Comparison of ENCODE assay signal across 17 cellular contexts in the genomic region with DNA sequence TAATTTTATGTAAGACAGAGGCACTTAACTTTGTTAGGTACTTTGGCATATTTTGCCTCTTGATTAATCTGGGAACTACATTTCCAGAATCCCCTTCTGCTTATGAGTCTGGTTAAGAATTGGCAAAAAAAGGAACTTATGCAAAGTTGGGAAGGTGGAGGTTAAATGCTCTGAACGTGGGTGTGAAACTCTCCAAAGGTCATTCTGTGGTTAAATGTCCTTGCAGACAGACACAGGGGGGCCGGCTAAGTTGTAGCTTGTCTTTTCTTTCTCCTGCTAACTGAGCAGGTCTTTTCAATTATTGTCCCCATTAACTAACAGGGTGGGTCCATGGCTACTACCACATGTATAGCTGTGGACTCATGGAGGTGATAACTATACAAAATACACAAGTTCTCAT.
DNase-seq lines count a peak whose midpoint lies in the region; ATAC-seq, FAIRE-seq and TF ChIP-seq lines count a peak whose summit lies in the region.
"Had no signal": no experiment of that assay in that cellular context is flagged by ENCODE, and none has a peak within 500 bp of the region (broad histone marks: within the 10 kb centered on the region; RNA-seq: fewer than 3 reads in every experiment).

No MANE protein-coding gene starts in this region.

- H3K36me3 ChIP-seq in K562 (ENCODE audit: control insufficient read depth, insufficient read depth, low read length) (no peaks in the 10 kb centered on the region), kidney (ENCODE audit: control insufficient read depth in 1 of 2, insufficient read depth in 2 of 2, low read length in 2 of 2) (no peaks in the 10 kb centered on the region)
- H3K36me3 ChIP-seq: BLaER1 had no signal

- H3K9me3 ChIP-seq in K562 (replicated peaks; ENCODE audit: control insufficient read depth, insufficient read depth, low read depth, low read length) (no peaks in the 10 kb centered on the region), kidney (ENCODE audit: control insufficient read depth in 1 of 2, low read length in 2 of 2) (peaks cover 0 to 3% of the 10 kb centered on the region in 2 donors)
- H3K9me3 ChIP-seq: BLaER1 had no signal

- H3K4me1 Mint-ChIP-seq in nephron progenitor cell = no peaks in the 10 kb centered on the region
- H3K4me1 Mint-ChIP-seq: CD8-positive, alpha-beta memory T cell had no signal

- in situ Hi-C loops in K562 (cut with MboI) = no loop called here

- no peaks in the 10 kb centered on the region for H3K27me3 ChIP-seq in K562 (ENCODE audit: control insufficient read depth in 2 of 2, insufficient read depth in 2 of 2, low read length in 2 of 2)
- H3K27me3 ChIP-seq in dorsolateral prefrontal cortex = no peaks in the 10 kb centered on the region
- H3K27me3 ChIP-seq: BLaER1 had no signal

- no peaks in the 10 kb centered on the region for H3K9me1 ChIP-seq in K562 (ENCODE audit: control insufficient read depth, insufficient read depth, low read length)

- H3K36me3 Mint-ChIP-seq in nephron progenitor cell (ENCODE audit: low read depth) = no peaks in the 10 kb centered on the region
- H3K36me3 Mint-ChIP-seq: CD8-positive, alpha-beta memory T cell had no signal

- no peaks in the 10 kb centered on the region for H4K20me1 ChIP-seq in K562 (replicated peaks; ENCODE audit: control insufficient read depth, insufficient read depth, low read length)
- H4K20me1 ChIP-seq: BLaER1 had no signal

- H2AFZ ChIP-seq in K562 (ENCODE audit: low read depth, low read length) = no peak overlapping the region

- H3K79me2 ChIP-seq in K562 (ENCODE audit: control insufficient read depth, insufficient read depth, low read length) = peaks cover 40% of the 10 kb centered on the region

- H3K4me3 ChIP-seq in K562 (no peak overlapping the region), kidney (ENCODE audit: low read length in 2 of 2) (peak overlapping the region; percentile 10 to 35), dorsolateral prefrontal cortex (no peak overlapping the region)
- H3K4me3 ChIP-seq: BLaER1 had no signal

- H3K27ac Mint-ChIP-seq in nephron progenitor cell = no peak overlapping the region
- H3K27ac Mint-ChIP-seq: CD8-positive, alpha-beta memory T cell; HFFc6 had no signal

- no peak for TF ChIP-seq POLR2A in K562 (conservative IDR thresholded peaks at IDR 0.05)

- BruUV-seq in K562 (replicated peaks; lab: Mats Ljungman, UMichigan) = no TSS peak

- TF ChIP-seq CTCF in K562 (IDR thresholded peaks at IDR 0.05 in 2 of 3, conservative IDR thresholded peaks at IDR 0.05 in 1 of 3; ENCODE audit: insufficient read depth in 2 of 3, low read depth in 1 of 3, low read length in 3 of 3) = no peak
- TF ChIP-seq CTCF in kidney (IDR thresholded peaks at IDR 0.05; ENCODE audit: borderline replicate concordance, extremely low read depth, insufficient read depth) = no peak
- TF ChIP-seq CTCF in dorsolateral prefrontal cortex (IDR thresholded peaks at IDR 0.05 in 54 of 56, conservative IDR thresholded peaks at IDR 0.05 in 2 of 56; ENCODE audit: low read depth in 1 of 56, partially characterized antibody in 56 of 56) = no peak
- no peak for TF ChIP-seq CTCF in nephron progenitor cell (IDR thresholded peaks at IDR 0.05)

- peaks cover 5% of the 10 kb centered on the region for H3K9me3 Mint-ChIP-seq in nephron progenitor cell

- no peak for TF ChIP-seq RAD21 in K562 (CRISPR knock-in tag; conservative IDR thresholded peaks at IDR 0.05 in 1 of 2, IDR thresholded peaks at IDR 0.05 in 1 of 2)

- intact Hi-C loops in K562 (cut with micrococcal nuclease) = no loop called here
- intact Hi-C loops in kidney (cut with DNase I) = no loop called here
- intact Hi-C loops in dorsolateral prefrontal cortex (cut with DNase I) = no loop called here

- H3K4me1 ChIP-seq in K562 (replicated peaks in 1 of 2; ENCODE audit: control insufficient read depth in 2 of 2, insufficient read depth in 2 of 2, low read length in 2 of 2) (peaks cover 0 to 13% of the 10 kb centered on the region in 2 experiments; a peak in 4 of 5 replicates), kidney (ENCODE audit: control insufficient read depth in 1 of 2, insufficient read depth in 1 of 2, low read depth in 1 of 2, low read length in 2 of 2) (peaks cover 0 to 11% of the 10 kb centered on the region in 2 donors)
- H3K4me1 ChIP-seq: BLaER1 had no signal

- no peak overlapping the region for H3K4me3 Mint-ChIP-seq in nephron progenitor cell
- H3K4me3 Mint-ChIP-seq: CD8-positive, alpha-beta memory T cell; HFFc6 had no signal

- H3K27ac ChIP-seq in K562 (ENCODE audit: extremely low read depth, low read depth, low read length) (peak overlapping the region; percentile 26; the same call in 1 of the 3 replicates), kidney (ENCODE audit: low read depth in 2 of 2, low read length in 2 of 2) (peak overlapping the region in 1 of 2 donors; percentile 7), dorsolateral prefrontal cortex (no peak overlapping the region)
- H3K27ac ChIP-seq: BLaER1, HL-60 had no signal

- POLR2A ChIA-PET in K562 (lab: Yijun Ruan, JAX) = no interaction called here

- H3K27me3 Mint-ChIP-seq in nephron progenitor cell (ENCODE audit: low read depth, poor library complexity) = no peaks in the 10 kb centered on the region
- H3K27me3 Mint-ChIP-seq: CD8-positive, alpha-beta memory T cell had no signal

- DNase-seq in LHCN-M2 (ENCODE audit: low read depth) (peak; percentile 14), K562 (ENCODE audit: extremely low read depth in 1 of 4, low spot score in 3 of 4) (peak; percentile 7 to 43 (median 14)), kidney (no peak), smooth muscle cell of the brain vasculature (ENCODE audit: low read depth, low spot score) (peak; percentile 29), dorsolateral prefrontal cortex (no peak), nephron progenitor cell (no peak)
- DNase-seq: CD8-positive, alpha-beta memory T cell; DMS53; GF-D8; HCEC 1CT; HFFc6; IMR-90 had no signal

- TF ChIP-seq EP300 in K562 (IDR thresholded peaks at IDR 0.05; ENCODE audit: low read length) = no peak

- no peak for FAIRE-seq in K562 (lab: Jason Lieb, UNC)
- FAIRE-seq in kidney (lab: Jason Lieb, UNC) = no peak
- FAIRE-seq: GM19239, H1 had no signal

- CTCF ChIA-PET in K562 (lab: Yijun Ruan, JAX; ENCODE audit: low intra/inter-chr PET ratio) = no interaction called here

- peak overlapping the region; percentile 52; the same call in 1 of the 2 replicates for H3K4me2 ChIP-seq in K562 (ENCODE audit: insufficient read depth, low read length)
- H3K4me2 ChIP-seq: BLaER1 had no signal

- ATAC-seq in K562 (peak; percentile 68), GM21423 (IDR thresholded peaks at IDR 0.05; ENCODE audit: unreplicated experiment) (no peak)

- H3K9ac ChIP-seq in K562 (ENCODE audit: insufficient read depth in 1 of 2, low read depth in 2 of 2, low read length in 2 of 2) (no peak overlapping the region), kidney (ENCODE audit: low read length in 2 of 2) (no peak overlapping the region)
- H3K9ac ChIP-seq: BLaER1 had no signal

- WGBS in K562 (ENCODE audit: insufficient coverage, low coverage, missing lambda C conversion rate) = 0% methylated on average over 2 of the region's 2 CpGs

TF ChIP-seq in K562, 482 proteins besides CTCF, POLR2A, EP300 and RAD21:
- no peak for TF ChIP-seq HMG20B (CRISPR knock-in tag; IDR thresholded peaks at IDR 0.05)
- TF ChIP-seq ESRRA (IDR thresholded peaks at IDR 0.05; ENCODE audit: borderline replicate concordance, low read depth) = peak; percentile 74
- TF ChIP-seq ZNF830 (CRISPR knock-in tag; IDR thresholded peaks at IDR 0.05) = no peak
- TF ChIP-seq WHSC1 (IDR thresholded peaks at IDR 0.05; ENCODE audit: low read length) = no peak
- peak; percentile 66 for TF ChIP-seq EGR1 (conservative IDR thresholded peaks at IDR 0.05)
- TF ChIP-seq, protein P1, sequence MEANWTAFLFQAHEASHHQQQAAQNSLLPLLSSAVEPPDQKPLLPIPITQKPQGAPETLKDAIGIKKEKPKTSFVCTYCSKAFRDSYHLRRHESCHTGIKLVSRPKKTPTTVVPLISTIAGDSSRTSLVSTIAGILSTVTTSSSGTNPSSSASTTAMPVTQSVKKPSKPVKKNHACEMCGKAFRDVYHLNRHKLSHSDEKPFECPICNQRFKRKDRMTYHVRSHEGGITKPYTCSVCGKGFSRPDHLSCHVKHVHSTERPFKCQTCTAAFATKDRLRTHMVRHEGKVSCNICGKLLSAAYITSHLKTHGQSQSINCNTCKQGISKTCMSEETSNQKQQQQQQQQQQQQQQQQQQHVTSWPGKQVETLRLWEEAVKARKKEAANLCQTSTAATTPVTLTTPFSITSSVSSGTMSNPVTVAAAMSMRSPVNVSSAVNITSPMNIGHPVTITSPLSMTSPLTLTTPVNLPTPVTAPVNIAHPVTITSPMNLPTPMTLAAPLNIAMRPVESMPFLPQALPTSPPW (CRISPR knock-in tag; IDR thresholded peaks at IDR 0.05) = peak; percentile 21; the same call in 1 of the 2 replicates
- TF ChIP-seq ZNF445 (CRISPR knock-in tag; IDR thresholded peaks at IDR 0.05; ENCODE audit: low read depth) = no peak
TF ChIP-seq in K562: peak in this region for 3.

Comparison
In these comparisons a context has a peak if more than half of its experiments do, and no peak if none do; other contexts are left out.
1. DNase-seq: peak in LHCN-M2 (single experiment), K562 (4 of 4) and smooth muscle cell of the brain vasculature (single experiment); none in kidney (single experiment), dorsolateral prefrontal cortex (0 of 10) and nephron progenitor cell (single experiment).
2. H3K4me3 ChIP-seq: peak in kidney (2 of 2); none in K562 (single experiment) and dorsolateral prefrontal cortex (0 of 59).